Comparison of ENCODE assay signal across 7 cellular contexts in the genomic region with DNA sequence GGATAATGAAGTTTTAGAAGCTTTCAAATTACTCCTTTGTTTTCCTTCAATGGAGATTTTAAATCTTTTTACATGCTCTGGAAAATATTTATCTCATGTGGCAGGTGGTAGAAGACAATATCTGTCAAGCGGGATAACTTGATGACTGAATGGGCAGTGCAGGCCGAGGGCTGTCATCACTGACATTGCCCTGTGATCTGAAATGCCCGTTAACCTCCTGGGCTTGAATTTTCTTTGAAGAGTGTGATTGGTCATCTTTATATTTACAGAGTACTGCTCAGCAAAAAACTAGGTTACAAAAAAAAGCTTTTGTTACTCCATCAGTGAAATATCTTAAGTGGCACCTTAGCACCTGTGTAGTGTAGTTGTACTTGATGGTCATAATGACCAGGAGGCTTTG.
"Had no signal": no experiment of that assay in that cellular context is flagged by ENCODE, and none has a peak within 500 bp of the region (broad histone marks: within the 10 kb centered on the region; RNA-seq: fewer than 3 reads in every experiment).

No MANE protein-coding gene starts in this region.

- H2AFZ ChIP-seq: GM23248, GM23338 had no signal

- H3K27ac Mint-ChIP-seq: GM23338, HFFc6 had no signal

- H3K9me3 ChIP-seq: HAP-1 had no signal

- H3K36me3 ChIP-seq: HAP-1 had no signal

- H3K4me1 Mint-ChIP-seq: GM23338, H9 had no signal

- H3K27ac ChIP-seq: GM23248 had no signal

- H3K4me1 ChIP-seq: HAP-1 had no signal

- H3K9ac ChIP-seq: GM23248 had no signal

- H3K4me2 ChIP-seq: GM23338 had no signal

- DNase-seq: GOT3, H7, H9 had no signal

- H3K4me3 ChIP-seq: GM23248, GM23338, HAP-1 had no signal

- H3K4me3 Mint-ChIP-seq: GM23338, H9, HFFc6 had no signal

- H3K9me3 Mint-ChIP-seq: GM23338, H9, HFFc6 had no signal
